ENCODE assay signal across 19 cellular contexts in the genomic region with DNA sequence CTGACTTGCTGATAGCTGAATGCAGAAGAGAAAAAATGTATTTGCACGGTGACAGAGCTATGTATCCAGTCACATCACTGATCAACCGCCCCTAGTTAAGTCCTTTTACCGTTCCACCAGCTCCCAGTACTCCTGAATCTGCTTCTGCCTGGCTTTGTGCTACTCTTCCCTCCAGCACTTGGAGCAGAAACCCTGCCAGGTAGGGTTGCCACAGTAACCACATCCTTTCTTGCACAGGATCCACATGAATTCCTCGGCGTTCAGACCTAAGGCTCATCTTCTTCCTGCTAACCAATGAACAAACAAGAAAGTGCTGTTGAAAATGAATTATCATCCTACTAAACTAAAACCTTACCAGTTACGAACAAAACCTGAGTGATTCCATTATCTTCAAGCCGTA. TPM values are rescaled to one million over a fixed set of nuclear protein-coding genes. Genes with fewer than 3 reads are reported as not detected.
DNase-seq lines count a peak whose midpoint lies in the region; ATAC-seq and TF ChIP-seq lines count a peak whose summit lies in the region.
"Had no signal": no experiment of that assay in that cellular context is flagged by ENCODE, and none has a peak within 500 bp of the region (broad histone marks: within the 10 kb centered on the region; RNA-seq: fewer than 3 reads in every experiment).

No MANE protein-coding gene starts in this region.

- H3K4me3 Mint-ChIP-seq in MCF 10A (ENCODE audit: unreplicated experiment): no peak overlapping the region
- H3K4me3 Mint-ChIP-seq in WTC11: no peak overlapping the region
- H3K4me3 Mint-ChIP-seq in naive thymus-derived CD8-positive, alpha-beta T cell: peak overlapping the region in 2 of 10 donors; percentile 34 to 38
- no peak overlapping the region for H3K4me3 Mint-ChIP-seq in activated T-cell treated with anti-CD3 and anti-CD28 coated beads, Interleukin-2, amount 50 U/mL, for 24 hours

- no peaks in the 10 kb centered on the region for H3K27me3 ChIP-seq in mammary epithelial cell (ENCODE audit: insufficient read depth, low read length)
- H3K27me3 ChIP-seq in H7 (ENCODE audit: control insufficient read depth, insufficient read depth, low read length): no peaks in the 10 kb centered on the region
- H3K27me3 ChIP-seq: BLaER1 treated with 17β-estradiol and CSF1 and Interleukin-3, amounts not matched to agents 10 nM and 100 nM; Peyer's patch had no signal

- H3K4me1 Mint-ChIP-seq in MCF 10A (ENCODE audit: insufficient read depth, unreplicated experiment) (peaks cover 4% of the 10 kb centered on the region), WTC11 (no peaks in the 10 kb centered on the region)
- peaks cover 24 to 68% (median 46%) of the 10 kb centered on the region in 4 donors for H3K4me1 Mint-ChIP-seq in naive thymus-derived CD8-positive, alpha-beta T cell
- peaks cover 64% of the 10 kb centered on the region for H3K4me1 Mint-ChIP-seq in activated T-cell treated with anti-CD3 and anti-CD28 coated beads, Interleukin-2, amount 50 U/mL, for 24 hours (ENCODE audit: low read depth)

- H3K4me2 ChIP-seq in mammary epithelial cell (ENCODE audit: insufficient read depth, low read depth, low read length): peak overlapping the region; percentile 14

- peaks cover 16% of the 10 kb centered on the region for H3K36me3 ChIP-seq in mammary epithelial cell (ENCODE audit: insufficient read depth, low read length)
- peaks cover 3% of the 10 kb centered on the region for H3K36me3 ChIP-seq in H7 (replicated peaks; ENCODE audit: control insufficient read depth, insufficient read depth, low read length)

- H3K27ac ChIP-seq in mammary epithelial cell (ENCODE audit: insufficient read depth, low read depth, low read length): no peak overlapping the region
- H3K27ac ChIP-seq: BLaER1 treated with 17β-estradiol and CSF1 and Interleukin-3, amounts not matched to agents 10 nM and 100 nM; Peyer's patch; SK-N-MC had no signal

- peaks cover 9% of the 10 kb centered on the region for H4K20me1 ChIP-seq in mammary epithelial cell (ENCODE audit: insufficient read depth, low read length)

- in situ Hi-C loops in mammary epithelial cell (cut with MboI; ENCODE audit: low sequenced_read_pairs in 2 of 2): no loop called here

- H3K27ac Mint-ChIP-seq in MCF 10A (ENCODE audit: low read depth, unreplicated experiment) (no peak overlapping the region), WTC11 (peak overlapping the region; percentile 54; the same call in 1 of the 2 replicates)
- peak overlapping the region in 8 of 10 donors; percentile 32 to 75 (median 66) for H3K27ac Mint-ChIP-seq in naive thymus-derived CD8-positive, alpha-beta T cell
- no peak overlapping the region for H3K27ac Mint-ChIP-seq in activated T-cell treated with anti-CD3 and anti-CD28 coated beads, Interleukin-2, amount 50 U/mL, for 24 hours

- CTCF ChIA-PET in mammary epithelial cell (lab: Charles Lee; ENCODE audit: low non-redundant PET): no interaction called here
- CTCF ChIA-PET in MCF 10A (lab: Yijun Ruan, JAX): interaction anchor here (0.6 kb wide), 1 partner anchor 157 kb away, joined by 3 read pairs; no protein-coding TSS in a partner anchor
- CTCF ChIA-PET in WTC11 (lab: Charles Lee): interaction anchor here (0.9 to 1.5 kb wide), 2 partner anchors 11 to 18 kb away, joined by 3 to 5 read pairs; no protein-coding TSS in a partner anchor

- H3K4me3 ChIP-seq in mammary epithelial cell (replicated peaks in 1 of 3; ENCODE audit: insufficient read depth in 1 of 3, low read depth in 2 of 3, low read length in 3 of 3): no peak overlapping the region
- no peak overlapping the region for H3K4me3 ChIP-seq in H7 (ENCODE audit: insufficient read depth, low read depth, low read length)
- H3K4me3 ChIP-seq: BLaER1 treated with 17β-estradiol and CSF1 and Interleukin-3, amounts not matched to agents 10 nM and 100 nM; Peyer's patch; SK-N-MC had no signal

- H3K4me1 ChIP-seq in mammary epithelial cell (ENCODE audit: insufficient read depth, low read length): no peaks in the 10 kb centered on the region
- H3K4me1 ChIP-seq: Caco-2, Peyer's patch had no signal

- H3K9me3 Mint-ChIP-seq in MCF 10A (ENCODE audit: unreplicated experiment) (no peaks in the 10 kb centered on the region), WTC11 (no peaks in the 10 kb centered on the region)
- no peaks in the 10 kb centered on the region for H3K9me3 Mint-ChIP-seq in naive thymus-derived CD8-positive, alpha-beta T cell
- no peaks in the 10 kb centered on the region for H3K9me3 Mint-ChIP-seq in activated T-cell treated with anti-CD3 and anti-CD28 coated beads, Interleukin-2, amount 50 U/mL, for 24 hours
- H3K9me3 Mint-ChIP-seq: IgD-negative memory B cell had no signal

- TF ChIP-seq CTCF in mammary epithelial cell (conservative IDR thresholded peaks at IDR 0.05 in 1 of 2, IDR thresholded peaks at IDR 0.05 in 1 of 2; ENCODE audit: extremely low read depth in 1 of 2, insufficient read depth in 1 of 2, low read depth in 1 of 2, low read length in 2 of 2) (no peak), MCF 10A (IDR thresholded peaks at IDR 0.05; ENCODE audit: unreplicated experiment) (no peak), WTC11 (IDR thresholded peaks at IDR 0.05) (no peak)

- H3K27me3 Mint-ChIP-seq in MCF 10A (ENCODE audit: insufficient read depth, unreplicated experiment): no peaks in the 10 kb centered on the region
- H3K27me3 Mint-ChIP-seq in WTC11 (ENCODE audit: low read depth): no peaks in the 10 kb centered on the region
- no peaks in the 10 kb centered on the region for H3K27me3 Mint-ChIP-seq in naive thymus-derived CD8-positive, alpha-beta T cell
- H3K27me3 Mint-ChIP-seq in activated T-cell treated with anti-CD3 and anti-CD28 coated beads, Interleukin-2, amount 50 U/mL, for 24 hours: no peaks in the 10 kb centered on the region
- H3K27me3 Mint-ChIP-seq: IgD-negative memory B cell had no signal

- no peaks in the 10 kb centered on the region for H3K9me3 ChIP-seq in mammary epithelial cell (replicated peaks; ENCODE audit: insufficient read depth, low read length)
- H3K9me3 ChIP-seq: BLaER1 treated with 17β-estradiol and CSF1 and Interleukin-3, amounts not matched to agents 10 nM and 100 nM; Caco-2; Peyer's patch had no signal

- dilution Hi-C loops in mammary epithelial cell (cut with HindIII; ENCODE audit: low sequenced_read_pairs): loop anchor here (5.0 kb wide), 1 partner anchor 54 kb away; no protein-coding TSS in a partner anchor

- ATAC-seq in WTC11: no peak
- ATAC-seq in naive thymus-derived CD8-positive, alpha-beta T cell: no peak
- no peak for ATAC-seq in HG02759 (IDR thresholded peaks at IDR 0.05; ENCODE audit: unreplicated experiment)
- ATAC-seq: Right ventricle myocardium inferior had no signal

- intact Hi-C loops in mammary epithelial cell (cut with micrococcal nuclease) (no loop called here), MCF 10A (cut with micrococcal nuclease) (no loop called here)

- peaks cover 98% of the 10 kb centered on the region for H3K79me2 ChIP-seq in mammary epithelial cell (ENCODE audit: insufficient read depth, low read length)

- H2AFZ ChIP-seq in mammary epithelial cell (ENCODE audit: low read depth, low read length): no peak overlapping the region

- POLR2A ChIA-PET in MCF 10A (lab: Yijun Ruan, JAX): interaction anchor here (0.6 to 1.3 kb wide), 2 partner anchors 16 to 83 kb away, joined by 3 to 4 read pairs; no protein-coding TSS in a partner anchor
- POLR2A ChIA-PET in WTC11 (lab: Charles Lee): no interaction called here
- POLR2A ChIA-PET in naive thymus-derived CD8-positive, alpha-beta T cell (lab: Charles Lee): no interaction called here

- H3K36me3 Mint-ChIP-seq in MCF 10A (ENCODE audit: insufficient read depth, unreplicated experiment) (peaks cover 73% of the 10 kb centered on the region), WTC11 (peaks cover 33% of the 10 kb centered on the region)
- H3K36me3 Mint-ChIP-seq in naive thymus-derived CD8-positive, alpha-beta T cell: peaks cover 0 to 55% (median 3%) of the 10 kb centered on the region in 3 donors
- H3K36me3 Mint-ChIP-seq in activated T-cell treated with anti-CD3 and anti-CD28 coated beads, Interleukin-2, amount 50 U/mL, for 24 hours (ENCODE audit: low read depth): peaks cover 85% of the 10 kb centered on the region

- no peak overlapping the region for H3K9ac ChIP-seq in mammary epithelial cell (ENCODE audit: insufficient read depth, low read length)

- BruUV-seq in mammary epithelial cell (replicated peaks; lab: Mats Ljungman, UMichigan) (no TSS peak), MCF 10A (replicated peaks; lab: Mats Ljungman, UMichigan) (no TSS peak)

- DNase-seq in mammary epithelial cell (peak; percentile 39), MCF 10A (ENCODE audit: unreplicated experiment) (no peak), WTC11 (ENCODE audit: low spot score) (no peak), H7 (no peak), NCI-H748 treated with DMSO at 0.1 percent for 48 hours (lab: John Stamatoyannopoulos, UW) (no peak)
- no peak for DNase-seq in naive thymus-derived CD8-positive, alpha-beta T cell
- no peak for DNase-seq in activated T-cell treated with anti-CD3 and anti-CD28 coated beads, Interleukin-2, amount 50 U/mL, for 24 hours
- DNase-seq: Caco-2, EL, NCI-H1436, NCI-H2081, NCI-H510A, NCI-H82, Peyer's patch had no signal

- WGBS in mammary epithelial cell (ENCODE audit: low coverage, missing lambda C conversion rate): 51% methylated on average over 7 of the region's 7 CpGs

TF ChIP-seq in WTC11, 78 proteins besides CTCF, POLR2A, EP300 and RAD21:
- TF ChIP-seq, protein P1, sequence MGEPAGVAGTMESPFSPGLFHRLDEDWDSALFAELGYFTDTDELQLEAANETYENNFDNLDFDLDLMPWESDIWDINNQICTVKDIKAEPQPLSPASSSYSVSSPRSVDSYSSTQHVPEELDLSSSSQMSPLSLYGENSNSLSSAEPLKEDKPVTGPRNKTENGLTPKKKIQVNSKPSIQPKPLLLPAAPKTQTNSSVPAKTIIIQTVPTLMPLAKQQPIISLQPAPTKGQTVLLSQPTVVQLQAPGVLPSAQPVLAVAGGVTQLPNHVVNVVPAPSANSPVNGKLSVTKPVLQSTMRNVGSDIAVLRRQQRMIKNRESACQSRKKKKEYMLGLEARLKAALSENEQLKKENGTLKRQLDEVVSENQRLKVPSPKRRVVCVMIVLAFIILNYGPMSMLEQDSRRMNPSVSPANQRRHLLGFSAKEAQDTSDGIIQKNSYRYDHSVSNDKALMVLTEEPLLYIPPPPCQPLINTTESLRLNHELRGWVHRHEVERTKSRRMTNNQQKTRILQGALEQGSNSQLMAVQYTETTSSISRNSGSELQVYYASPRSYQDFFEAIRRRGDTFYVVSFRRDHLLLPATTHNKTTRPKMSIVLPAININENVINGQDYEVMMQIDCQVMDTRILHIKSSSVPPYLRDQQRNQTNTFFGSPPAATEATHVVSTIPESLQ (CRISPR knock-in tag; IDR thresholded peaks at IDR 0.05): no peak
- no peak for TF ChIP-seq ZBTB21 (CRISPR knock-in tag; IDR thresholded peaks at IDR 0.05; ENCODE audit: borderline replicate concordance)
- TF ChIP-seq TEAD1 (CRISPR knock-in tag; IDR thresholded peaks at IDR 0.05): no peak

RNA-seq across cellular contexts. Expression of a gene that starts 52.0 kb away (rescaled TPM):
- total RNA-seq in mammary epithelial cell (1 to 10 TPM; 3.6 to 7.3 TPM), MCF 10A (2022) (3.7 and 5.5 TPM in 2 replicates), WTC11 (2021) (10.5 to 11.6 TPM (median 10.8 TPM) in 3 replicates)
- polyA plus RNA-seq in mammary epithelial cell: 4.3 TPM
- polyA minus RNA-seq in mammary epithelial cell: 2.9 TPM
- total RNA-seq in naive thymus-derived CD8-positive, alpha-beta T cell: 10 to 100 TPM; 35.8 to 37.0 TPM
- 10 to 100 TPM; 11.0 to 14.5 (median 11.9) TPM for polyA plus RNA-seq in naive thymus-derived CD8-positive, alpha-beta T cell
- 11.6 and 20.5 TPM in 2 replicates for total RNA-seq in H7 (2014; rRNA removed; shearing (Covaris generic))

Comparison
In these comparisons a context has a peak if more than half of its experiments do, and no peak if none do; other contexts are left out.
1. H3K27ac Mint-ChIP-seq: peak in WTC11 (single experiment) and naive thymus-derived CD8-positive, alpha-beta T cell (8 of 10); none in MCF 10A (single experiment) and activated T-cell treated with anti-CD3 and anti-CD28 coated beads, Interleukin-2, amount 50 U/mL, for 24 hours (single experiment).